1 cellular context compared by ENCODE assay signal in the genomic region with DNA sequence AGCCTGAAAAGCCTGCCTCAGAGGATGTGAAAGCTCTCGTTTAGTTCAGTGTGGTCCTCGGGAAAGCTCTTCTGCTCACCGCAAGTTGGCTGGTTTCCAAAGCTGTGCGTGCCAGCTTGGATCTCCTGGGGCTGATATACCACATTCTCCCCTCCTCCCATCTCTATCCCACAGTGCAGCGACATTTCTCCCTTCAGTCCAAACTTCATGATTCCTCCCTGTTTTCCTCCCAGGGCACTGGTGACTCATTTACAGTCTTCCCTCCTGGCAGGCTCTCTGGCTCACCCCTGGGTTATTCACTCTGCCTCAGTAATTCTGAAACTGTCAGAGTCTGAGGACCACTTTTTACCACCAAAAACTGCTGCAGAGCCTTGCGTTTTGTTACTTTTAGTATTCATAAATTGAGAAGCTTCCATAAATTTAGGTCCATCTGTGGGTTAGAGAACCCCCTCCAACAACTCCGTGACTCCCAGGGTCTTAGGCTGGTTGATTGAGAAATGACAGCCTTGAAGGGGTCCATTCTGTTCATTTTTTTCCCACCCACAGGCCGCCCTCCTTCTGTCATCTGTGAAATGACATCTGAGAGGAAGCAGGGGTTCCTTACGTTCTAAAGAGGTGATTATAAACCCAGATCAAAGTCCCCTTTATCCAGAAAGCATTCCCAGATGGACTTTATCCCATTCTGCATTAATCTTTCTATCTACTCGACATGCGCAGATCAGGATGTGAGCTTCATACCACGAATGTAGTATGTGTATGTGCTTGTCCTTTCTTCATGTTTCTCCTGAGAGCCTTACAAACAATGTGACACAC.
TF ChIP-seq lines count a peak whose summit lies in the region.

No MANE protein-coding gene starts in this region.

TF ChIP-seq in SK-N-SH, 30 proteins besides CTCF, POLR2A, EP300 and RAD21 (continued from another document):
- TF ChIP-seq, protein P1, sequence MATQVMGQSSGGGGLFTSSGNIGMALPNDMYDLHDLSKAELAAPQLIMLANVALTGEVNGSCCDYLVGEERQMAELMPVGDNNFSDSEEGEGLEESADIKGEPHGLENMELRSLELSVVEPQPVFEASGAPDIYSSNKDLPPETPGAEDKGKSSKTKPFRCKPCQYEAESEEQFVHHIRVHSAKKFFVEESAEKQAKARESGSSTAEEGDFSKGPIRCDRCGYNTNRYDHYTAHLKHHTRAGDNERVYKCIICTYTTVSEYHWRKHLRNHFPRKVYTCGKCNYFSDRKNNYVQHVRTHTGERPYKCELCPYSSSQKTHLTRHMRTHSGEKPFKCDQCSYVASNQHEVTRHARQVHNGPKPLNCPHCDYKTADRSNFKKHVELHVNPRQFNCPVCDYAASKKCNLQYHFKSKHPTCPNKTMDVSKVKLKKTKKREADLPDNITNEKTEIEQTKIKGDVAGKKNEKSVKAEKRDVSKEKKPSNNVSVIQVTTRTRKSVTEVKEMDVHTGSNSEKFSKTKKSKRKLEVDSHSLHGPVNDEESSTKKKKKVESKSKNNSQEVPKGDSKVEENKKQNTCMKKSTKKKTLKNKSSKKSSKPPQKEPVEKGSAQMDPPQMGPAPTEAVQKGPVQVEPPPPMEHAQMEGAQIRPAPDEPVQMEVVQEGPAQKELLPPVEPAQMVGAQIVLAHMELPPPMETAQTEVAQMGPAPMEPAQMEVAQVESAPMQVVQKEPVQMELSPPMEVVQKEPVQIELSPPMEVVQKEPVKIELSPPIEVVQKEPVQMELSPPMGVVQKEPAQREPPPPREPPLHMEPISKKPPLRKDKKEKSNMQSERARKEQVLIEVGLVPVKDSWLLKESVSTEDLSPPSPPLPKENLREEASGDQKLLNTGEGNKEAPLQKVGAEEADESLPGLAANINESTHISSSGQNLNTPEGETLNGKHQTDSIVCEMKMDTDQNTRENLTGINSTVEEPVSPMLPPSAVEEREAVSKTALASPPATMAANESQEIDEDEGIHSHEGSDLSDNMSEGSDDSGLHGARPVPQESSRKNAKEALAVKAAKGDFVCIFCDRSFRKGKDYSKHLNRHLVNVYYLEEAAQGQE (IDR thresholded peaks at IDR 0.05; ENCODE audit: low read depth, low read length): no peak
- TF ChIP-seq JUND (IDR thresholded peaks at IDR 0.05): 0 out of 2 replicates have a peak, but pooled peaks have one; percentile 22
- TF ChIP-seq, protein P2, sequence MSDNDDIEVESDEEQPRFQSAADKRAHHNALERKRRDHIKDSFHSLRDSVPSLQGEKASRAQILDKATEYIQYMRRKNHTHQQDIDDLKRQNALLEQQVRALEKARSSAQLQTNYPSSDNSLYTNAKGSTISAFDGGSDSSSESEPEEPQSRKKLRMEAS (IDR thresholded peaks at IDR 0.05; ENCODE audit: low read depth): no peak
